ENCODE assay signal across 12 cellular contexts in the genomic region with DNA sequence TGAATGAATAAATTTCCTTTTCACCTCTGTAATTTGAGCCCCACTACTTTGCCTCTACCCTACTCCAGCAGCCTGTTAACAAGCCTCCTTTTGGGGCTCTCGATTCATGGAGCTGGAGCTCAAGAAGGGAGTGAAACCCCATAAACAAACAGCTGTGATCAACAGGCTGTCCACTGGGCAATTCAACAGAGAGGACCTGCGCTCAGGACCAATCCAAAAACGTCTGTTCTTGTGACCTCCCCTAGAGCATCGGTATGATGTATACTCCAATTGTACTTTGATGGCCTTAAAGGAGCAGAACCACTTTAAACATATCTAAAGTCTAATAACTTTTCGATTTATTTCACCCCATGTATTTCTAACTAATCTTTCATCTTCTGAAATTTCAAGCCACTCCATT. TPM values are rescaled to one million over a fixed set of nuclear protein-coding genes. Genes with fewer than 3 reads are reported as not detected.
DNase-seq lines count a peak whose midpoint lies in the region; ATAC-seq and TF ChIP-seq lines count a peak whose summit lies in the region.
"Had no signal": no experiment of that assay in that cellular context is flagged by ENCODE, and none has a peak within 500 bp of the region (broad histone marks: within the 10 kb centered on the region; RNA-seq: fewer than 3 reads in every experiment).

No MANE protein-coding gene starts in this region.

- peak overlapping the region; percentile 57 for H3K4me3 ChIP-seq in GM06990 (replicated peaks; ENCODE audit: low read depth, low read length)
- no peak overlapping the region for H3K4me3 ChIP-seq in Karpas-422 (ENCODE audit: low read length)

- no peak for TF ChIP-seq CTCF in GM06990 (IDR thresholded peaks at IDR 0.05; ENCODE audit: insufficient read depth, low read length, poor library complexity, severe bottlenecking)

- H3K27ac ChIP-seq in Karpas-422 (ENCODE audit: low read length) = no peak overlapping the region
- H3K27ac ChIP-seq: KMS-11, neutrophil had no signal

- peak overlapping the region; percentile 90 for H3K27ac Mint-ChIP-seq in activated naive CD8-positive, alpha-beta T cell treated with anti-CD3 and anti-CD28 coated beads, Interleukin-2, amount 50 U/mL, for 24 hours

- H2AFZ ChIP-seq in Karpas-422 (ENCODE audit: low read length) = no peak overlapping the region

- peaks cover 20% of the 10 kb centered on the region for H3K36me3 Mint-ChIP-seq in activated naive CD8-positive, alpha-beta T cell treated with anti-CD3 and anti-CD28 coated beads, Interleukin-2, amount 50 U/mL, for 24 hours (ENCODE audit: low read depth)

- H3K4me1 Mint-ChIP-seq in activated naive CD8-positive, alpha-beta T cell treated with anti-CD3 and anti-CD28 coated beads, Interleukin-2, amount 50 U/mL, for 24 hours = peaks cover 94% of the 10 kb centered on the region

- DNase-seq in GM06990 (ENCODE audit: extremely low read depth, insufficient read length) = no peak
- DNase-seq in Karpas-422 = no peak
- no peak for DNase-seq in activated naive CD8-positive, alpha-beta T cell treated with anti-CD3 and anti-CD28 coated beads, Interleukin-2, amount 50 U/mL, for 24 hours
- no peak for DNase-seq in stimulated activated CD8-positive, alpha-beta memory T cell treated with anti-CD3 and anti-CD28 coated beads, Interleukin-4, amount 100 ng/mL, for 48 hours
- DNase-seq in NCI-H748 (lab: John Stamatoyannopoulos, UW; ENCODE audit: unreplicated experiment) = no peak
- no peak for DNase-seq in mucosa of gallbladder (ENCODE audit: low spot score)
- DNase-seq: SHP77 had no signal

- no peaks in the 10 kb centered on the region for H3K9me3 ChIP-seq in Karpas-422 (ENCODE audit: low read length)
- H3K9me3 ChIP-seq: neutrophil had no signal

- no peaks in the 10 kb centered on the region for H3K79me2 ChIP-seq in Karpas-422 (ENCODE audit: low read length)

- H3K36me3 ChIP-seq in GM06990 (ENCODE audit: control insufficient read depth, insufficient read depth, low read length) (no peaks in the 10 kb centered on the region), Karpas-422 (ENCODE audit: insufficient read depth, low read length) (no peaks in the 10 kb centered on the region)
- H3K36me3 ChIP-seq: neutrophil had no signal

- H3K9me3 Mint-ChIP-seq in activated naive CD8-positive, alpha-beta T cell treated with anti-CD3 and anti-CD28 coated beads, Interleukin-2, amount 50 U/mL, for 24 hours = peaks cover 3% of the 10 kb centered on the region

- H3K27me3 ChIP-seq in GM06990 (replicated peaks; ENCODE audit: control insufficient read depth, insufficient read depth, low read length) (no peaks in the 10 kb centered on the region), Karpas-422 (ENCODE audit: low read length) (no peaks in the 10 kb centered on the region)
- H3K27me3 ChIP-seq: neutrophil had no signal

- H3K9me2 ChIP-seq in Karpas-422 (replicated peaks; ENCODE audit: insufficient read depth, low read length) = no peaks in the 10 kb centered on the region

- peaks cover 9% of the 10 kb centered on the region; the same call in 1 of the 2 replicates for H3K4me1 ChIP-seq in Karpas-422 (ENCODE audit: low read length)

- no peak overlapping the region for H3K9ac ChIP-seq in Karpas-422 (ENCODE audit: low read length)
- H3K9ac ChIP-seq: KMS-11 had no signal

- H3K4me2 ChIP-seq in Karpas-422 (ENCODE audit: low read depth, low read length, poor library complexity, severe bottlenecking) = peak overlapping the region; percentile 18
- H3K4me2 ChIP-seq: KMS-11 had no signal

- ATAC-seq in GM21619 (IDR thresholded peaks at IDR 0.05; ENCODE audit: unreplicated experiment) (peak; percentile 2), GM18505 (IDR thresholded peaks at IDR 0.05; ENCODE audit: unreplicated experiment) (no peak)
- peak; percentile 44 for ATAC-seq in activated naive CD8-positive, alpha-beta T cell treated with anti-CD3 and anti-CD28 coated beads, Interleukin-2, amount 50 U/mL, for 24 hours

- H3K4me3 Mint-ChIP-seq in activated naive CD8-positive, alpha-beta T cell treated with anti-CD3 and anti-CD28 coated beads, Interleukin-2, amount 50 U/mL, for 24 hours = peak overlapping the region; percentile 81
- H3K4me3 Mint-ChIP-seq: CD14-positive monocyte had no signal

- no peaks in the 10 kb centered on the region for H4K20me1 ChIP-seq in Karpas-422 (ENCODE audit: insufficient read depth, low read depth, low read length)

- no peaks in the 10 kb centered on the region for H3K27me3 Mint-ChIP-seq in activated naive CD8-positive, alpha-beta T cell treated with anti-CD3 and anti-CD28 coated beads, Interleukin-2, amount 50 U/mL, for 24 hours

- TF ChIP-seq POLR2A in GM18505 (IDR thresholded peaks at IDR 0.05; ENCODE audit: borderline replicate concordance, extremely low read depth, insufficient read depth, insufficient read length) = no peak

RNA-seq across cellular contexts. Expression of a gene that starts 37.4 kb away (rescaled TPM):
- 1.3 and 3.0 TPM in 2 replicates for total RNA-seq in Karpas-422 (2014; rRNA removed; shearing (Covaris generic); ENCODE audit: low replicate concordance)
- total RNA-seq in mucosa of gallbladder = 16.5 TPM
